Comparison of ENCODE assay signal across 8 cellular contexts in the genomic region with DNA sequence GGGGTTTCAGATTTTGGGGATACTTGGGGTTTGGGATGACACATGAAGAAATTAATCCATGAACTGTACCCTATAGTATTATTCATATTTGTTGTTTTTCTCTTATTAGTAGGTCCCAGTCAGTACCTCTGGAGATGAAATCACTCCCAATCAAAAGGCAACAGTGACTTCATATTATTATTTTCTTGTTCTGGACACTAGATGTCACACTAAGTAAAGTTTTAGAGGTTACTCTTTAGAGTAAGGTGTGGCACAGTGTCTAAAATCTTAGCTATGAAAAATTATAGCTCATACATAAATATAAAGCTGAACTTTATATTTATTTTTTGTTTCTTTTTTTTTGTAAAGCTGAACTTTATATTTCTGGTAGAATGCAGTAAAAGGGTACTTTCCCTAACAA. TPM values are rescaled to one million over a fixed set of nuclear protein-coding genes. Genes with fewer than 3 reads are reported as not detected.
A peak's percentile ranks its signal among the peaks of the same experiment; 100 is the strongest.
DNase-seq lines count a peak whose midpoint lies in the region; ATAC-seq and TF ChIP-seq lines count a peak whose summit lies in the region.

No MANE protein-coding gene starts in this region.

- no peak overlapping the region for H3K27ac Mint-ChIP-seq in activated CD4-positive, alpha-beta T cell treated with anti-CD3 and anti-CD28 coated beads for 36 hours
- no peak overlapping the region for H3K27ac Mint-ChIP-seq in activated naive CD8-positive, alpha-beta T cell treated with anti-CD3 and anti-CD28 coated beads, Interleukin-2, amount 50 U/mL, for 24 hours
- H3K27ac Mint-ChIP-seq in T-helper 2 cell treated with Interferon-gamma antibody and Interleukin-4, amounts not matched to agents 5 μg/mL and 100 μg/mL, for 36 hours = no peak overlapping the region

- no peaks in the 10 kb centered on the region for H3K27me3 Mint-ChIP-seq in activated CD4-positive, alpha-beta T cell treated with anti-CD3 and anti-CD28 coated beads for 36 hours
- peaks cover 2% of the 10 kb centered on the region for H3K27me3 Mint-ChIP-seq in activated naive CD8-positive, alpha-beta T cell treated with anti-CD3 and anti-CD28 coated beads, Interleukin-2, amount 50 U/mL, for 24 hours
- peaks cover 7% of the 10 kb centered on the region for H3K27me3 Mint-ChIP-seq in T-helper 2 cell treated with Interferon-gamma antibody and Interleukin-4, amounts not matched to agents 5 μg/mL and 100 μg/mL, for 36 hours (ENCODE audit: low read depth)

- no peaks in the 10 kb centered on the region for H3K36me3 Mint-ChIP-seq in activated CD4-positive, alpha-beta T cell treated with anti-CD3 and anti-CD28 coated beads for 36 hours (ENCODE audit: low read depth)
- no peaks in the 10 kb centered on the region for H3K36me3 Mint-ChIP-seq in activated naive CD8-positive, alpha-beta T cell treated with anti-CD3 and anti-CD28 coated beads, Interleukin-2, amount 50 U/mL, for 24 hours (ENCODE audit: low read depth)
- no peaks in the 10 kb centered on the region for H3K36me3 Mint-ChIP-seq in T-helper 2 cell treated with Interferon-gamma antibody and Interleukin-4, amounts not matched to agents 5 μg/mL and 100 μg/mL, for 36 hours (ENCODE audit: low read depth)

- no peak for DNase-seq in activated CD4-positive, alpha-beta T cell treated with anti-CD3 and anti-CD28 coated beads for 36 hours
- DNase-seq in activated CD4-positive, alpha-beta T cell treated with anti-CD3 and anti-CD28 coated beads for 1 hour = no peak
- DNase-seq in NAMALWA (ENCODE audit: low spot score) (peak; percentile 72), kidney glomerular epithelial cell (lab: John Stamatoyannopoulos, UW) (peak; percentile 25), omental fat pad (ENCODE audit: low spot score) (no peak)
- DNase-seq in activated naive CD8-positive, alpha-beta T cell treated with anti-CD3 and anti-CD28 coated beads, Interleukin-2, amount 50 U/mL, for 24 hours = no peak
- no peak for DNase-seq in T-helper 2 cell treated with Interferon-gamma antibody and Interleukin-4, amounts not matched to agents 5 μg/mL and 100 μg/mL, for 36 hours (ENCODE audit: low spot score)

- TF ChIP-seq CTCF in omental fat pad (IDR thresholded peaks at IDR 0.05) = no peak

- ATAC-seq in activated CD4-positive, alpha-beta T cell treated with anti-CD3 and anti-CD28 coated beads for 36 hours = peak; percentile 88
- ATAC-seq in activated naive CD8-positive, alpha-beta T cell treated with anti-CD3 and anti-CD28 coated beads, Interleukin-2, amount 50 U/mL, for 24 hours = peak; percentile 66
- ATAC-seq in HG03045 (IDR thresholded peaks at IDR 0.05; ENCODE audit: unreplicated experiment) (no peak), omental fat pad (ENCODE audit: low FRiP score) (no peak)

- no peak overlapping the region for H3K4me3 Mint-ChIP-seq in activated CD4-positive, alpha-beta T cell treated with anti-CD3 and anti-CD28 coated beads for 36 hours
- H3K4me3 Mint-ChIP-seq in activated naive CD8-positive, alpha-beta T cell treated with anti-CD3 and anti-CD28 coated beads, Interleukin-2, amount 50 U/mL, for 24 hours = no peak overlapping the region
- H3K4me3 Mint-ChIP-seq in T-helper 2 cell treated with Interferon-gamma antibody and Interleukin-4, amounts not matched to agents 5 μg/mL and 100 μg/mL, for 36 hours = no peak overlapping the region

- H3K9me3 Mint-ChIP-seq in activated CD4-positive, alpha-beta T cell treated with anti-CD3 and anti-CD28 coated beads for 36 hours (ENCODE audit: low read depth) = no peaks in the 10 kb centered on the region
- H3K9me3 Mint-ChIP-seq in activated naive CD8-positive, alpha-beta T cell treated with anti-CD3 and anti-CD28 coated beads, Interleukin-2, amount 50 U/mL, for 24 hours = no peaks in the 10 kb centered on the region
- H3K9me3 Mint-ChIP-seq in T-helper 2 cell treated with Interferon-gamma antibody and Interleukin-4, amounts not matched to agents 5 μg/mL and 100 μg/mL, for 36 hours = no peaks in the 10 kb centered on the region

- CTCF ChIA-PET in activated CD4-positive, alpha-beta T cell treated with anti-CD3 and anti-CD28 coated beads for 36 hours (lab: Charles Lee) = interaction anchor here (0.5 to 7.4 kb wide), 54 partner anchors 9 to 1216 kb away, joined by 3 to 121 read pairs (median 4); no protein-coding TSS in a partner anchor

- peaks cover 3% of the 10 kb centered on the region for H3K4me1 Mint-ChIP-seq in activated CD4-positive, alpha-beta T cell treated with anti-CD3 and anti-CD28 coated beads for 36 hours
- no peaks in the 10 kb centered on the region for H3K4me1 Mint-ChIP-seq in activated naive CD8-positive, alpha-beta T cell treated with anti-CD3 and anti-CD28 coated beads, Interleukin-2, amount 50 U/mL, for 24 hours
- H3K4me1 Mint-ChIP-seq in T-helper 2 cell treated with Interferon-gamma antibody and Interleukin-4, amounts not matched to agents 5 μg/mL and 100 μg/mL, for 36 hours (ENCODE audit: low read depth) = peaks cover 10% of the 10 kb centered on the region

- intact Hi-C loops in activated CD4-positive, alpha-beta T cell treated with anti-CD3 and anti-CD28 coated beads for 36 hours (cut with DNase I, micrococcal nuclease) = loop anchor here (1.0 to 10.0 kb wide), 5 partner anchors 85 to 542 kb away; no protein-coding TSS in a partner anchor

- POLR2A ChIA-PET in activated CD4-positive, alpha-beta T cell treated with anti-CD3 and anti-CD28 coated beads for 36 hours (lab: Charles Lee) = interaction anchor here (1.4 kb wide), 1 partner anchor 142 kb away, joined by 5 read pairs; no protein-coding TSS in a partner anchor

RNA-seq across cellular contexts. Expression of gene FAM114A1, which starts 35.1 kb away (rescaled TPM):
- total RNA-seq in activated CD4-positive, alpha-beta T cell treated with anti-CD3 and anti-CD28 coated beads for 36 hours = under 1 TPM; 0.26 to 0.32 TPM
- total RNA-seq in omental fat pad = 100 to 1,000 TPM in 2 of 4 donors, 10 to 100 TPM in 2; 59.8 to 132 (median 103) TPM

RNA-seq across cellular contexts. Expression of gene TLR6, which starts 46.1 kb away (rescaled TPM):
- 1 to 10 TPM; 1.5 to 1.8 TPM for total RNA-seq in activated CD4-positive, alpha-beta T cell treated with anti-CD3 and anti-CD28 coated beads for 36 hours
- total RNA-seq in omental fat pad = 1 to 10 TPM; 4.6 to 9.6 (median 7.1) TPM

Comparison
In these comparisons a context has a peak if more than half of its experiments do, and no peak if none do; other contexts are left out.
1. ATAC-seq: peak in activated CD4-positive, alpha-beta T cell treated with anti-CD3 and anti-CD28 coated beads for 36 hours (single experiment) and activated naive CD8-positive, alpha-beta T cell treated with anti-CD3 and anti-CD28 coated beads, Interleukin-2, amount 50 U/mL, for 24 hours (single experiment); none in HG03045 (single experiment) and omental fat pad (single experiment).
2. DNase-seq: peak in NAMALWA (single experiment) and kidney glomerular epithelial cell (single experiment); none in activated CD4-positive, alpha-beta T cell treated with anti-CD3 and anti-CD28 coated beads for 36 hours (single experiment), activated CD4-positive, alpha-beta T cell treated with anti-CD3 and anti-CD28 coated beads for 1 hour (single experiment), activated naive CD8-positive, alpha-beta T cell treated with anti-CD3 and anti-CD28 coated beads, Interleukin-2, amount 50 U/mL, for 24 hours (single experiment), omental fat pad (single experiment) and T-helper 2 cell treated with Interferon-gamma antibody and Interleukin-4, amounts not matched to agents 5 μg/mL and 100 μg/mL, for 36 hours (single experiment).
3. RNA of gene FAM114A1, which starts 35.1 kb away (total RNA-seq): 59.8 to 132 TPM in omental fat pad; 0.26 to 0.32 TPM in activated CD4-positive, alpha-beta T cell treated with anti-CD3 and anti-CD28 coated beads for 36 hours; every median in the first group is over 10 times any median in the second.